ENCODE assay signal across 1 cellular context in the genomic region with DNA sequence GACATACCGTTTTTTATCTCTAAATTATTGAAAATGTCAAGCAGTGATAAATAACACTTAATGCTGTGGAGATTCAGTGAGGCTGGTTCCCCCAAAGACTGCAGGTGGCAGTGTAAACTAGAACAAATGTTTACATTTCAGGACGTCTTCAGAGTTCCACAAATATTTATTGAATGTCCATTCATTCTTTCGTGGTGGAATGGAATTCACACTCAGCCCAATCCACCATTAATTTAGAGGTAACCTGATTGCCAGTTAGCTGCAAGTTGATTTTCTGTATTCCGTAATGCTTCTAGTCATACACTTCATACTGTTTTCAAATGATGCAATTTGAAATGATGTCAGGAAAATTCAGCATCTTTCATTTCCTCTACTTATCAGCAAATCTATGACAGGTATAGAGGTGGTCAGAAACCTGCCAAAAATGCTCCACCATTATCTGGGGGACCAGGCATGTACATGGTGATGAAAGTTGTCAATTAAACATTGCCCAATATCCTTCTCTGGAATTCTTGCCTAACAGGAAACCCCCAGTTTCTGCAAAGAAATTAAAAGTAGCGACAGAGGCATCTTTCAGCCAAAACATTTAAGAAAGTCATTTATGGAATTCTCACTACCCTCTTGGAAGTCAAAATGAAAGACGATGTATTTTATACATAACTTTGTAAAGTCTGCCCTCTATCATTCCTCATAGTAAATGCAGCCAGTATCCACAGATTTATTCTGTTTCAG.
TF ChIP-seq lines count a peak whose summit lies in the region.

No MANE protein-coding gene starts in this region.

TF ChIP-seq in IMR-90, 13 proteins besides CTCF, POLR2A, EP300 and RAD21 (continued from another document):
- TF ChIP-seq, protein P1, sequence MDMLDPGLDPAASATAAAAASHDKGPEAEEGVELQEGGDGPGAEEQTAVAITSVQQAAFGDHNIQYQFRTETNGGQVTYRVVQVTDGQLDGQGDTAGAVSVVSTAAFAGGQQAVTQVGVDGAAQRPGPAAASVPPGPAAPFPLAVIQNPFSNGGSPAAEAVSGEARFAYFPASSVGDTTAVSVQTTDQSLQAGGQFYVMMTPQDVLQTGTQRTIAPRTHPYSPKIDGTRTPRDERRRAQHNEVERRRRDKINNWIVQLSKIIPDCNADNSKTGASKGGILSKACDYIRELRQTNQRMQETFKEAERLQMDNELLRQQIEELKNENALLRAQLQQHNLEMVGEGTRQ (IDR thresholded peaks at IDR 0.05; ENCODE audit: low read depth, low read length): no peak
- TF ChIP-seq NFE2L2 (IDR thresholded peaks at IDR 0.05; ENCODE audit: low read depth, low read length) (no peak), SMC3 (IDR thresholded peaks at IDR 0.05; ENCODE audit: low read depth, low read length) (peak; percentile 67), RFX5 (IDR thresholded peaks at IDR 0.05; ENCODE audit: low read depth, low read length) (no peak), MXI1 (IDR thresholded peaks at IDR 0.05; ENCODE audit: borderline replicate concordance, low read depth, low read length) (no peak)
